31 cellular contexts compared by ENCODE assay signal in genomic region chr12:26906024-26906423, GRCh38.
"Had no signal": no experiment of that assay in that cellular context is flagged by ENCODE, and none has a peak within 500 bp of the region (broad histone marks: within the 10 kb centered on the region; RNA-seq: fewer than 3 reads in every experiment).

No MANE protein-coding gene starts in this region.

- H3K4me3 ChIP-seq: adrenal gland, coronary artery, neural progenitor cell, right atrium auricular region, spleen, transverse colon had no signal

- DNase-seq: activated CD4-positive, alpha-beta T cell treated with anti-CD3 and anti-CD28 coated beads for 4 hours; activated CD4-positive, alpha-beta T cell treated with anti-CD3 and anti-CD28 coated beads, Interleukin-2, amount 50 U/mL, for 48 hours; activated CD4-positive, CD25-positive, alpha-beta regulatory T cell; activated CD8-positive, alpha-beta memory T cell treated with anti-CD3 and anti-CD28 coated beads, Interleukin-2, amount 50 U/mL, for 4 hours; activated effector memory CD4-positive, alpha-beta T cell treated with anti-CD3 and anti-CD28 coated beads, Interleukin-2, amount 50 U/mL, for 16 hours; activated naive CD4-positive, alpha-beta T cell treated with anti-CD3 and anti-CD28 coated beads for 36 hours; activated naive CD8-positive, alpha-beta T cell treated with anti-CD3 and anti-CD28 coated beads for 36 hours; activated T-cell treated with anti-CD3 and anti-CD28 coated beads, Interleukin-2, amount 50 U/mL, for 1 hour; adrenal gland; aorta; endodermal cell; foreskin fibroblast; head of caudate nucleus; hippocampal formation; immature natural killer cell; kidney; left colon; naive thymus-derived CD4-positive, alpha-beta T cell; occipital lobe; spleen; stimulated activated naive CD4-positive, alpha-beta T cell treated with Interleukin-2 at 50 U/mL for 16 hours; T-cell; transverse colon had no signal

- H3K27me3 ChIP-seq: adrenal gland, neural progenitor cell, right atrium auricular region, spleen, transverse colon had no signal

- H3K9me3 ChIP-seq: adrenal gland had no signal

- H3K27me3 Mint-ChIP-seq: activated naive CD8-positive, alpha-beta T cell treated with anti-CD3 and anti-CD28 coated beads for 36 hours; brain; naive thymus-derived CD4-positive, alpha-beta T cell; T-cell had no signal

- H3K27ac Mint-ChIP-seq: activated naive CD4-positive, alpha-beta T cell treated with anti-CD3 and anti-CD28 coated beads for 36 hours; activated T-helper 1 cell treated with anti-CD3 and anti-CD28 coated beads, Interleukin-12 subunit alpha, Interleukin-12 subunit beta, Interleukin-2, Interleukin-4 antibody, amounts not matched to agents 30 ng/mL and 10 ng/mL and 1 ng/mL, durations not matched to agents 14 hours and 24 hours and 36 hours; endodermal cell; mesothelial cell of epicardium; neural progenitor cell had no signal

- H3K9ac ChIP-seq: neural progenitor cell had no signal

- FAIRE-seq: kidney, urothelium cell line had no signal

- H3K4me2 ChIP-seq: neural progenitor cell had no signal

- H3K4me1 ChIP-seq: neural progenitor cell, right atrium auricular region, spleen, transverse colon had no signal

- H3K27ac ChIP-seq: adrenal gland, coronary artery, neural progenitor cell, right atrium auricular region, spleen, transverse colon had no signal

- H3K4me3 Mint-ChIP-seq: activated naive CD4-positive, alpha-beta T cell treated with anti-CD3 and anti-CD28 coated beads for 36 hours; activated naive CD8-positive, alpha-beta T cell treated with anti-CD3 and anti-CD28 coated beads for 36 hours; activated T-helper 1 cell treated with anti-CD3 and anti-CD28 coated beads, Interleukin-12 subunit alpha, Interleukin-12 subunit beta, Interleukin-2, Interleukin-4 antibody, amounts not matched to agents 30 ng/mL and 10 ng/mL and 1 ng/mL, durations not matched to agents 14 hours and 24 hours and 36 hours; brain; endodermal cell; immature natural killer cell; mesothelial cell of epicardium; naive thymus-derived CD4-positive, alpha-beta T cell; neural progenitor cell; T-cell had no signal

- H3K4me1 Mint-ChIP-seq: activated naive CD8-positive, alpha-beta T cell treated with anti-CD3 and anti-CD28 coated beads for 36 hours; brain; endodermal cell; immature natural killer cell; mesothelial cell of epicardium; neural progenitor cell had no signal

- ATAC-seq: esophagus mucosa; left colon; naive thymus-derived CD4-positive, alpha-beta T cell; T-cell had no signal

- H2AFZ ChIP-seq: neural progenitor cell had no signal
